In genomic region chr13:29402168-29402621, GRCh38 we compare ENCODE assay signal across 14 cellular contexts.
DNase-seq lines count a peak whose midpoint lies in the region; ATAC-seq and TF ChIP-seq lines count a peak whose summit lies in the region.
"Had no signal": no experiment of that assay in that cellular context is flagged by ENCODE, and none has a peak within 500 bp of the region (broad histone marks: within the 10 kb centered on the region; RNA-seq: fewer than 3 reads in every experiment).

No MANE protein-coding gene starts in this region.

- H3K4me2 ChIP-seq in MM.1S (ENCODE audit: low read depth, low read length) (no peak overlapping the region), neuronal stem cell (ENCODE audit: insufficient read depth, low read length, poor library complexity, severe bottlenecking) (no peak overlapping the region)

- no peak overlapping the region for H2BK5ac ChIP-seq in neuronal stem cell (ENCODE audit: low read length)

- H3K9me3 ChIP-seq in MM.1S (replicated peaks; ENCODE audit: insufficient read depth, low read length) (no peaks in the 10 kb centered on the region), neuronal stem cell (replicated peaks in 1 of 2; ENCODE audit: control insufficient read depth in 2 of 2, insufficient read depth in 1 of 2, low read depth in 1 of 2, low read length in 2 of 2) (no peaks in the 10 kb centered on the region)

- H4K8ac ChIP-seq in neuronal stem cell (ENCODE audit: low read depth, low read length), result no peak overlapping the region

- H2BK12ac ChIP-seq in neuronal stem cell (ENCODE audit: low read length), result no peak overlapping the region

- H3K14ac ChIP-seq in neuronal stem cell (ENCODE audit: low read length), result no peak overlapping the region

- no peak overlapping the region for H3K4me3 ChIP-seq in MM.1S (ENCODE audit: low read length)
- no peak overlapping the region for H3K4me3 ChIP-seq in choroid plexus epithelial cell (ENCODE audit: low read depth, low read length)
- H3K4me3 ChIP-seq in neuronal stem cell (ENCODE audit: low read length in 2 of 2), result no peak overlapping the region
- H3K4me3 ChIP-seq: skin epidermis had no signal

- H3K23ac ChIP-seq in neuronal stem cell (ENCODE audit: low read depth, low read length, poor library complexity), result no peak overlapping the region

- no peak overlapping the region for H4K91ac ChIP-seq in neuronal stem cell (ENCODE audit: low read depth, low read length, poor library complexity)

- no peak overlapping the region for H3K18ac ChIP-seq in neuronal stem cell (ENCODE audit: low read length)

- H3K27me3 ChIP-seq in MM.1S (replicated peaks; ENCODE audit: insufficient read depth, low read length), result no peaks in the 10 kb centered on the region
- no peaks in the 10 kb centered on the region for H3K27me3 ChIP-seq in neuronal stem cell (ENCODE audit: control insufficient read depth in 3 of 3, insufficient read depth in 3 of 3, low read depth in 1 of 3, low read length in 3 of 3)

- H3K4ac ChIP-seq in neuronal stem cell (ENCODE audit: low read length), result no peak overlapping the region

- H3F3A ChIP-seq in MM.1S (ENCODE audit: insufficient read depth, low read length), result no peaks in the 10 kb centered on the region

- H3K36me3 ChIP-seq in MM.1S (replicated peaks; ENCODE audit: insufficient read depth, low read length), result no peaks in the 10 kb centered on the region
- H3K36me3 ChIP-seq in neuronal stem cell (replicated peaks in 1 of 2; ENCODE audit: control insufficient read depth in 2 of 2, insufficient read depth in 2 of 2, low read length in 2 of 2), result no peaks in the 10 kb centered on the region

- H3K9ac ChIP-seq in MM.1S (ENCODE audit: low read length) (no peak overlapping the region), neuronal stem cell (ENCODE audit: low read depth, low read length, poor library complexity) (no peak overlapping the region)

- no peak for ATAC-seq in HG03354 (IDR thresholded peaks at IDR 0.05; ENCODE audit: poor library complexity, severe bottlenecking, unreplicated experiment)
- ATAC-seq: left lobe of liver had no signal

- H2BK120ac ChIP-seq in neuronal stem cell (ENCODE audit: low read depth, low read length), result no peak overlapping the region

- H2BK15ac ChIP-seq in neuronal stem cell (ENCODE audit: low read length), result no peak overlapping the region

- H3K79me2 ChIP-seq in MM.1S (ENCODE audit: low read length), result no peaks in the 10 kb centered on the region

- DNase-seq in EH (ENCODE audit: low read depth) (peak; percentile 18), MM.1S (peak; percentile 11), choroid plexus epithelial cell (ENCODE audit: low read depth) (peak; percentile 44), non-pigmented ciliary epithelial cell (ENCODE audit: low read depth) (peak; percentile 23), NCI-H69 (lab: John Stamatoyannopoulos, UW) (no peak), neuronal stem cell (ENCODE audit: low spot score) (no peak)
- DNase-seq: activated CD4-positive, alpha-beta T cell treated with anti-CD3 and anti-CD28 coated beads for 4 hours; aorta; CD4-positive, alpha-beta T cell; nephron progenitor cell; substantia nigra had no signal

- H4K20me1 ChIP-seq in MM.1S (ENCODE audit: insufficient read depth, low read length), result no peaks in the 10 kb centered on the region

- no peaks in the 10 kb centered on the region for H3K9me2 ChIP-seq in MM.1S (replicated peaks; ENCODE audit: insufficient read depth, low read length)

- no peak overlapping the region for H2AFZ ChIP-seq in MM.1S (ENCODE audit: low read length)
- no peak overlapping the region for H2AFZ ChIP-seq in neuronal stem cell (ENCODE audit: low read length)

- no CpG with 5 or more reads among the region's 5 CpGs for WGBS in neuronal stem cell (ENCODE audit: extremely low coverage in 2 of 2, insufficient read length in 2 of 2, insufficient replicate concordance in 1 of 2), 2 donors

- no peak overlapping the region for H2AK5ac ChIP-seq in neuronal stem cell (ENCODE audit: low read depth, low read length)

- no peaks in the 10 kb centered on the region for H3K79me1 ChIP-seq in neuronal stem cell (ENCODE audit: low read depth, low read length)

- H3K27ac ChIP-seq in MM.1S (ENCODE audit: low read length) (no peak overlapping the region), neuronal stem cell (replicated peaks; ENCODE audit: low read length) (no peak overlapping the region)
- H3K27ac ChIP-seq: skin epidermis had no signal

- no peak for TF ChIP-seq CTCF in MM.1S (IDR thresholded peaks at IDR 0.05; ENCODE audit: low read length)
- TF ChIP-seq CTCF in choroid plexus epithelial cell (conservative IDR thresholded peaks at IDR 0.05; ENCODE audit: low read depth, low read length), result no peak

- no peaks in the 10 kb centered on the region for H3K4me1 ChIP-seq in MM.1S (ENCODE audit: low read length)
- peaks cover 0 to 4% of the 10 kb centered on the region in 2 donors for H3K4me1 ChIP-seq in neuronal stem cell (ENCODE audit: control insufficient read depth in 2 of 2, insufficient read depth in 1 of 2, low read depth in 1 of 2, low read length in 2 of 2)

Comparison
In these comparisons a context has a peak if more than half of its experiments do, and no peak if none do; other contexts are left out.
1. DNase-seq: peak in EH (single experiment), MM.1S (single experiment), choroid plexus epithelial cell (single experiment) and non-pigmented ciliary epithelial cell (single experiment); none in NCI-H69 (single experiment) and neuronal stem cell (single experiment).